ENCODE assay signal across 10 cellular contexts in the genomic region with DNA sequence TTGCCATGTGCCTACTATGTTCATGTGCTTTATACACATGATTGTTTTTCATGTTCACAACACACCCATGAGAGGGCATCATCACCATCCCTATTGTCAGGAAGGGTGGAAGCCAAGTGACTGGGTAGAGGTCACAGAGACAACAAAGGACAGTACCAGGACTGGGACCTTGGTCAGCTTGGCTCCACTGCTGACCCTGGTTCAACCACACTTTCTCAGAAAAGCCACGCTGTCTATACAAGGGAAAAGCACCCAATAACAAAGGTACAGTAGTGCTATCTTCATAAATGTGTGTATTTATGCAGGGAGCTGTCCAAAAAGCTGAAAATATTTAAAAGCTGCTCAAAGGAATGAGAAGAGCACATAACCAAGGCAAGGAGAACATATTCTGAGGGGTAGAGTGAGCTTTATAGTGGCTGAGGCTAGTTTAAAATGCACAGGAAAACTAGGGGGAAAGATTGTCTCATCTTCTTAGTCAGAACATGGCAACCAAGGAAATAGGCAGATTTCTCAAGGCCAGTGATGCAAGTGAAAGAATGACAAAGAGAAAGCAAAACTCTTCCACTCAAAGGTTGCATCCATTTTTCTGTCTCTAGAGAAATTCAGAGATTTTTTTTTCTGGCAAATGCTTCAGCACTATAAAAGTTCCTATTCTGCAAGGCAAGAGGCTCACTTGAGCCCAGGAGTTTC.
DNase-seq lines count a peak whose midpoint lies in the region; ATAC-seq and TF ChIP-seq lines count a peak whose summit lies in the region.
"Had no signal": no experiment of that assay in that cellular context is flagged by ENCODE, and none has a peak within 500 bp of the region (broad histone marks: within the 10 kb centered on the region; RNA-seq: fewer than 3 reads in every experiment).

No MANE protein-coding gene starts in this region.

- H3K4me1 Mint-ChIP-seq in stimulated activated memory B cell treated with anti-CD40 and anti-IgM and Interleukin-4, amounts not matched to agents 10 μg/mL and 1 μg/mL and 100 μg/mL, for 72 hours = peaks cover 27% of the 10 kb centered on the region

- H3K9me3 Mint-ChIP-seq in stimulated activated memory B cell treated with anti-CD40 and anti-IgM and Interleukin-4, amounts not matched to agents 10 μg/mL and 1 μg/mL and 100 μg/mL, for 72 hours = peaks cover 11% of the 10 kb centered on the region

- ATAC-seq in HG02798 (IDR thresholded peaks at IDR 0.05; ENCODE audit: poor library complexity, unreplicated experiment) = peak; percentile 50
- peak; percentile 72 for ATAC-seq in stimulated activated memory B cell treated with anti-CD40 and anti-IgM and Interleukin-4, amounts not matched to agents 10 μg/mL and 1 μg/mL and 100 μg/mL, for 72 hours

- no peak overlapping the region for H3K4me3 Mint-ChIP-seq in stimulated activated memory B cell treated with anti-CD40 and anti-IgM and Interleukin-4, amounts not matched to agents 10 μg/mL and 1 μg/mL and 100 μg/mL, for 72 hours

- DNase-seq in activated CD4-positive, CD25-positive, alpha-beta regulatory T cell treated with anti-CD3 and anti-CD28 coated beads, Interleukin-2, amount 50 U/mL, for 72 hours = peak; percentile 37
- peak; percentile 74 for DNase-seq in fibroblast of mammary gland (ENCODE audit: low read depth)
- no peak for DNase-seq in NCI-H2171 treated with DMSO at 0.1 percent for 48 hours (lab: John Stamatoyannopoulos, UW)
- DNase-seq in NK-92 (lab: John Stamatoyannopoulos, UW; ENCODE audit: unreplicated experiment) = no peak
- DNase-seq in NCI-H524 treated with DMSO at 0.1 percent for 48 hours (lab: John Stamatoyannopoulos, UW) = no peak
- DNase-seq: DMS 273 treated with DMSO at 0.1 percent for 48 hours, Peyer's patch had no signal

- no peaks in the 10 kb centered on the region for H3K27me3 Mint-ChIP-seq in stimulated activated memory B cell treated with anti-CD40 and anti-IgM and Interleukin-4, amounts not matched to agents 10 μg/mL and 1 μg/mL and 100 μg/mL, for 72 hours
- H3K27me3 Mint-ChIP-seq: progenitor cell of endocrine pancreas had no signal

- no peaks in the 10 kb centered on the region for H3K36me3 Mint-ChIP-seq in stimulated activated memory B cell treated with anti-CD40 and anti-IgM and Interleukin-4, amounts not matched to agents 10 μg/mL and 1 μg/mL and 100 μg/mL, for 72 hours

- H3K4me3 ChIP-seq in fibroblast of mammary gland (ENCODE audit: control insufficient read depth, low read depth, low read length) = no peak overlapping the region
- H3K4me3 ChIP-seq: Peyer's patch had no signal

- TF ChIP-seq CTCF in fibroblast of mammary gland (conservative IDR thresholded peaks at IDR 0.05; ENCODE audit: control insufficient read depth, insufficient read depth, low read depth, low read length) = no peak

- peak overlapping the region; percentile 44 for H3K27ac Mint-ChIP-seq in stimulated activated memory B cell treated with anti-CD40 and anti-IgM and Interleukin-4, amounts not matched to agents 10 μg/mL and 1 μg/mL and 100 μg/mL, for 72 hours
- H3K27ac Mint-ChIP-seq: progenitor cell of endocrine pancreas had no signal

Comparison
In these comparisons a context has a peak if more than half of its experiments do, and no peak if none do; other contexts are left out.
1. DNase-seq: peak in activated CD4-positive, CD25-positive, alpha-beta regulatory T cell treated with anti-CD3 and anti-CD28 coated beads, Interleukin-2, amount 50 U/mL, for 72 hours (single experiment) and fibroblast of mammary gland (single experiment); none in NCI-H2171 treated with DMSO at 0.1 percent for 48 hours (single experiment), NK-92 (single experiment) and NCI-H524 treated with DMSO at 0.1 percent for 48 hours (single experiment).